1 cellular context compared by ENCODE assay signal in the genomic region with DNA sequence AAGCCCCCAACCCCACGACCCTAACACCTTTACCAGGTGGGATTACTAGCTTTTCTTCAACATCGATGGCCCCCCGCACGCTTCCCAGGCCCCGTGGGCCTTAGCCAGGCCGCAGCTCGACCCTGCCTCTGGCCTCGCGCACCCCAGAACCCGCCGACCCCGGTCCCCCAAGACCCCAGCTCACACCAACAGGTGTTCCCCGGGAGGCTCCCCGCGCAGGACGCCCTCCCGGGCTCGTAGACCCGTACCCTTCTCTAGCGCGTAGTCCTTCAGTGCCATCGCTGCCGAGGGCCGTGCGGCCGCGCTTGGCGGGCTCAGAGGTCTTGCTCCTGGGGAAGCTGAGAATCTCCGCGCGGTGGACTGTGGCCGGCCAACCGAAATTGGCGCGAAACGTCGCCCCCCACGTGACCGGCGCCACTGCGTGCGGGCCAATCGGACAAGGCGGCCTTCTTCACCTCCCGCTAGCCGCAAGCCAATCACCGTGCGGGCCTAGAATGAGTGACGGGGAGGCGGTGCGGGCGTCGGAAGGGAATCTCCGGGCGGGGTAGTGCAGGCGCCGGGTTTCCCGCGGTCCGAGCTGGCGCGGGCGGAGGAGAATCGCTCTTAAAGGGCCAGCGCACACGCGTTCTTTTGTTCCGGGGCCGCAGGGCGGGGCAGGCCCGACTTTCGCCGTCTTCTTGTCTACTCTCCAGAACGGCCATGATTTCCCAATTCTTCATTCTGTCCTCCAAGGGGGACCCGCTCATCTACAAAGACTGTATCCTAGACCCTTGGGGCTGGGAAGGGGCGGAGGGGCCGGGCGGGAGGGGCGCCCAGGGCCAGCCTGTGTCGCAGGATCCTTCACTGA.
A peak's percentile ranks its signal among the peaks of the same experiment; 100 is the strongest.
TF ChIP-seq lines count a peak whose summit lies in the region.

Gene AP4M1, plus strand, starts transcription at position 628 of the 847 bp plus-strand sequence. Its CDS starts 72 bp downstream, at position 700.
Gene MCM7, minus strand, starts transcription at position 382 of the 847 bp plus-strand sequence. Its CDS starts 103 bp downstream, at position 279.

TF ChIP-seq in GM12878, 131 proteins besides CTCF, POLR2A, EP300 and RAD21 (continued from another document and continues in another):
- 0 out of 2 replicates have a peak, but pooled peaks have one; percentile 6 for TF ChIP-seq SMC3 (IDR thresholded peaks at IDR 0.05; ENCODE audit: borderline replicate concordance, low read length)
- TF ChIP-seq PML (IDR thresholded peaks at IDR 0.05; ENCODE audit: low read length) = no peak; the same call in 1 of the 2 replicates
- TF ChIP-seq, protein P1, sequence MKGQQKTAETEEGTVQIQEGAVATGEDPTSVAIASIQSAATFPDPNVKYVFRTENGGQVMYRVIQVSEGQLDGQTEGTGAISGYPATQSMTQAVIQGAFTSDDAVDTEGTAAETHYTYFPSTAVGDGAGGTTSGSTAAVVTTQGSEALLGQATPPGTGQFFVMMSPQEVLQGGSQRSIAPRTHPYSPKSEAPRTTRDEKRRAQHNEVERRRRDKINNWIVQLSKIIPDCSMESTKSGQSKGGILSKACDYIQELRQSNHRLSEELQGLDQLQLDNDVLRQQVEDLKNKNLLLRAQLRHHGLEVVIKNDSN (IDR thresholded peaks at IDR 0.05; ENCODE audit: borderline replicate concordance, extremely low read length, insufficient read depth, low read depth, low read length) = peak; percentile 99
- TF ChIP-seq E2F4 (IDR thresholded peaks at IDR 0.05; ENCODE audit: low read depth, low read length) = peak; percentile 87
- 0 out of 2 replicates have a peak, but pooled peaks have one; percentile 2 for TF ChIP-seq GATAD2B (conservative IDR thresholded peaks at IDR 0.05; ENCODE audit: low read depth)
- TF ChIP-seq CBX3 (IDR thresholded peaks at IDR 0.05; ENCODE audit: borderline replicate concordance, low read depth) = no peak
- TF ChIP-seq KAT2A (conservative IDR thresholded peaks at IDR 0.05; ENCODE audit: control insufficient read depth, low read depth, low read length) = no peak
- TF ChIP-seq SREBF1 (IDR thresholded peaks at IDR 0.05; ENCODE audit: low read length) = no peak
- TF ChIP-seq HCFC1 (IDR thresholded peaks at IDR 0.05; ENCODE audit: low read length) = no peak; the same call in 1 of the 2 replicates
- no peak for TF ChIP-seq REST (IDR thresholded peaks at IDR 0.05; ENCODE audit: low read depth, low read length)
- no peak for TF ChIP-seq NR2C2 (IDR thresholded peaks at IDR 0.05; ENCODE audit: borderline replicate concordance, control insufficient read depth, insufficient read length, low read depth)
- TF ChIP-seq TCF3 (IDR thresholded peaks at IDR 0.05; ENCODE audit: borderline replicate concordance, insufficient read depth, low read depth, low read length) = no peak
- TF ChIP-seq, protein P2, sequence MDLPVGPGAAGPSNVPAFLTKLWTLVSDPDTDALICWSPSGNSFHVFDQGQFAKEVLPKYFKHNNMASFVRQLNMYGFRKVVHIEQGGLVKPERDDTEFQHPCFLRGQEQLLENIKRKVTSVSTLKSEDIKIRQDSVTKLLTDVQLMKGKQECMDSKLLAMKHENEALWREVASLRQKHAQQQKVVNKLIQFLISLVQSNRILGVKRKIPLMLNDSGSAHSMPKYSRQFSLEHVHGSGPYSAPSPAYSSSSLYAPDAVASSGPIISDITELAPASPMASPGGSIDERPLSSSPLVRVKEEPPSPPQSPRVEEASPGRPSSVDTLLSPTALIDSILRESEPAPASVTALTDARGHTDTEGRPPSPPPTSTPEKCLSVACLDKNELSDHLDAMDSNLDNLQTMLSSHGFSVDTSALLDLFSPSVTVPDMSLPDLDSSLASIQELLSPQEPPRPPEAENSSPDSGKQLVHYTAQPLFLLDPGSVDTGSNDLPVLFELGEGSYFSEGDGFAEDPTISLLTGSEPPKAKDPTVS (IDR thresholded peaks at IDR 0.05; ENCODE audit: low read depth, low read length) = no peak
- TF ChIP-seq, protein P3, sequence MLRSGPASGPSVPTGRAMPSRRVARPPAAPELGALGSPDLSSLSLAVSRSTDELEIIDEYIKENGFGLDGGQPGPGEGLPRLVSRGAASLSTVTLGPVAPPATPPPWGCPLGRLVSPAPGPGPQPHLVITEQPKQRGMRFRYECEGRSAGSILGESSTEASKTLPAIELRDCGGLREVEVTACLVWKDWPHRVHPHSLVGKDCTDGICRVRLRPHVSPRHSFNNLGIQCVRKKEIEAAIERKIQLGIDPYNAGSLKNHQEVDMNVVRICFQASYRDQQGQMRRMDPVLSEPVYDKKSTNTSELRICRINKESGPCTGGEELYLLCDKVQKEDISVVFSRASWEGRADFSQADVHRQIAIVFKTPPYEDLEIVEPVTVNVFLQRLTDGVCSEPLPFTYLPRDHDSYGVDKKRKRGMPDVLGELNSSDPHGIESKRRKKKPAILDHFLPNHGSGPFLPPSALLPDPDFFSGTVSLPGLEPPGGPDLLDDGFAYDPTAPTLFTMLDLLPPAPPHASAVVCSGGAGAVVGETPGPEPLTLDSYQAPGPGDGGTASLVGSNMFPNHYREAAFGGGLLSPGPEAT (IDR thresholded peaks at IDR 0.05; ENCODE audit: low read depth) = peak; percentile 79
- no peak for TF ChIP-seq CUX1 (IDR thresholded peaks at IDR 0.05; ENCODE audit: insufficient replicate concordance, low read depth, low read length)
- no peak for TF ChIP-seq MYB (IDR thresholded peaks at IDR 0.05; ENCODE audit: borderline replicate concordance, low read depth, low read length)
- TF ChIP-seq FOS (IDR thresholded peaks at IDR 0.05; ENCODE audit: borderline replicate concordance, extremely low read depth, insufficient read length) = peak; percentile 14
- TF ChIP-seq MTA2 (IDR thresholded peaks at IDR 0.05; ENCODE audit: low read depth) = no peak
- TF ChIP-seq ZNF24 (IDR thresholded peaks at IDR 0.05) = no peak
- TF ChIP-seq YBX1 (IDR thresholded peaks at IDR 0.05) = no peak
- TF ChIP-seq USF2 (IDR thresholded peaks at IDR 0.05; ENCODE audit: borderline replicate concordance, low read depth, low read length) = peak; percentile 94
- TF ChIP-seq MEF2A (IDR thresholded peaks at IDR 0.05; ENCODE audit: insufficient read depth, low read depth, low read length) = no peak
- peak; percentile 74 for TF ChIP-seq YY1 (IDR thresholded peaks at IDR 0.05; ENCODE audit: low read depth, low read length)
- no peak for TF ChIP-seq LARP7 (IDR thresholded peaks at IDR 0.05)
- peak; percentile 97 for TF ChIP-seq MAX (IDR thresholded peaks at IDR 0.05; ENCODE audit: low read depth, low read length)
- no peak for TF ChIP-seq SMAD1 (IDR thresholded peaks at IDR 0.05; ENCODE audit: low read depth, partially characterized antibody)
- TF ChIP-seq ZSCAN29 (IDR thresholded peaks at IDR 0.05) = no peak
- peak; percentile 94 for TF ChIP-seq SP1 (IDR thresholded peaks at IDR 0.05; ENCODE audit: low read depth, low read length)
- TF ChIP-seq BHLHE40 (IDR thresholded peaks at IDR 0.05; ENCODE audit: borderline replicate concordance in 1 of 2, low read depth in 2 of 2, low read length in 1 of 2) = peak; percentile 66 to 89
- TF ChIP-seq WRNIP1 (IDR thresholded peaks at IDR 0.05; ENCODE audit: borderline replicate concordance, low read depth, low read length) = no peak
- no peak for TF ChIP-seq BCL3 (IDR thresholded peaks at IDR 0.05; ENCODE audit: borderline replicate concordance, insufficient read depth, low read depth, low read length, poor library complexity, severe bottlenecking)
- TF ChIP-seq, protein P4, sequence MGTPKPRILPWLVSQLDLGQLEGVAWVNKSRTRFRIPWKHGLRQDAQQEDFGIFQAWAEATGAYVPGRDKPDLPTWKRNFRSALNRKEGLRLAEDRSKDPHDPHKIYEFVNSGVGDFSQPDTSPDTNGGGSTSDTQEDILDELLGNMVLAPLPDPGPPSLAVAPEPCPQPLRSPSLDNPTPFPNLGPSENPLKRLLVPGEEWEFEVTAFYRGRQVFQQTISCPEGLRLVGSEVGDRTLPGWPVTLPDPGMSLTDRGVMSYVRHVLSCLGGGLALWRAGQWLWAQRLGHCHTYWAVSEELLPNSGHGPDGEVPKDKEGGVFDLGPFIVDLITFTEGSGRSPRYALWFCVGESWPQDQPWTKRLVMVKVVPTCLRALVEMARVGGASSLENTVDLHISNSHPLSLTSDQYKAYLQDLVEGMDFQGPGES (IDR thresholded peaks at IDR 0.05) = peak; percentile 70
- peak; percentile 53 for TF ChIP-seq CBFB (IDR thresholded peaks at IDR 0.05; ENCODE audit: low read depth)
- no peak for TF ChIP-seq ZZZ3 (IDR thresholded peaks at IDR 0.05; ENCODE audit: control insufficient read depth, insufficient read length, low read depth)
- TF ChIP-seq STAT3 (IDR thresholded peaks at IDR 0.05; ENCODE audit: low read depth, low read length) = no peak
- TF ChIP-seq CEBPB (IDR thresholded peaks at IDR 0.05; ENCODE audit: borderline replicate concordance in 1 of 2, low read depth in 2 of 2, low read length in 2 of 2) = no peak
- TF ChIP-seq ZNF207 (IDR thresholded peaks at IDR 0.05; ENCODE audit: borderline replicate concordance) = no peak
- TF ChIP-seq ZNF622 (IDR thresholded peaks at IDR 0.05) = no peak
